In genomic region chr17:34199932-34200534, GRCh38 we compare ENCODE assay signal across 7 cellular contexts.
DNase-seq lines count a peak whose midpoint lies in the region; TF ChIP-seq lines count a peak whose summit lies in the region.

No MANE protein-coding gene starts in this region.

- H3K4me3 ChIP-seq in GM12875 (ENCODE audit: low read depth, low read length) (no peak overlapping the region), neutrophil (ENCODE audit: low read depth in 1 of 2, low read length in 1 of 2) (no peak overlapping the region)

- no peaks in the 10 kb centered on the region for H3K27me3 ChIP-seq in neutrophil

- peak; percentile 70 for DNase-seq in LoVo (ENCODE audit: low spot score)
- peak; percentile 74 for DNase-seq in RWPE1 (ENCODE audit: low spot score)
- DNase-seq in activated T-helper 1 cell treated with anti-CD3 and anti-CD28 coated beads, Interleukin-2, amount 50 U/mL, for 16 hours (ENCODE audit: low read depth in 1 of 2, low spot score in 1 of 2) = peak; percentile 12 to 34
- DNase-seq in fibroblast of the conjunctiva (ENCODE audit: low read depth) = peak; percentile 81
- DNase-seq in superior temporal gyrus (ENCODE audit: extremely low spot score) = peak; percentile 88

- H3K27ac ChIP-seq in RWPE1 = no peak overlapping the region
- no peak overlapping the region for H3K27ac ChIP-seq in neutrophil

- no peaks in the 10 kb centered on the region for H3K9me3 ChIP-seq in neutrophil

- POLR2A ChIA-PET in RWPE1 (lab: Yijun Ruan, JAX; ENCODE audit: low non-redundant PET) = no interaction called here

- H3K4me1 ChIP-seq in neutrophil (ENCODE audit: control insufficient read depth in 1 of 2, insufficient read depth in 1 of 2, low read depth in 1 of 2, low read length in 1 of 2) = peaks cover 0 to 6% of the 10 kb centered on the region in 2 experiments

- CTCF ChIA-PET in RWPE1 (lab: Yijun Ruan, JAX) = interaction anchor here (0.6 to 6.3 kb wide), 6 partner anchors 105 to 220 kb away, joined by 3 to 106 read pairs (median 4); partner anchors contain the start of gene CCL13

- H3K36me3 ChIP-seq in neutrophil = no peaks in the 10 kb centered on the region

- TF ChIP-seq CTCF in GM12875 (IDR thresholded peaks at IDR 0.05; ENCODE audit: borderline replicate concordance, insufficient read depth, low read depth, low read length) (peak; percentile 100), RWPE1 (conservative IDR thresholded peaks at IDR 0.05; ENCODE audit: low read depth) (peak; percentile 99), neutrophil (IDR thresholded peaks at IDR 0.05) (peak; percentile 99)

Comparison
In these comparisons a context has a peak if more than half of its experiments do, and no peak if none do; other contexts are left out.
1. DNase-seq: peak in every context shown above with its lines; median percentile 88 in superior temporal gyrus; 81 in fibroblast of the conjunctiva; 74 in RWPE1; 70 in LoVo; 23 in activated T-helper 1 cell treated with anti-CD3 and anti-CD28 coated beads, Interleukin-2, amount 50 U/mL, for 16 hours.